ENCODE assay signal across 17 cellular contexts in genomic region chr1:227894831-227895451, GRCh38. TPM values are rescaled to one million over a fixed set of nuclear protein-coding genes. Genes with fewer than 3 reads are reported as not detected.
A peak's percentile ranks its signal among the peaks of the same experiment; 100 is the strongest.
DNase-seq lines count a peak whose midpoint lies in the region; ATAC-seq, FAIRE-seq and TF ChIP-seq lines count a peak whose summit lies in the region.
"Had no signal": no experiment of that assay in that cellular context is flagged by ENCODE, and none has a peak within 500 bp of the region (broad histone marks: within the 10 kb centered on the region; RNA-seq: fewer than 3 reads in every experiment).

No MANE protein-coding gene starts in this region.

- H3K9me3 ChIP-seq in BE2C = no peaks in the 10 kb centered on the region
- no peaks in the 10 kb centered on the region for H3K9me3 ChIP-seq in H9 (ENCODE audit: control insufficient read depth, low read depth, low read length)
- H3K9me3 ChIP-seq in astrocyte (ENCODE audit: insufficient read depth, low read depth, low read length) = no peaks in the 10 kb centered on the region
- H3K9me3 ChIP-seq in mesenchymal stem cell (ENCODE audit: control insufficient read depth, low read length) = no peaks in the 10 kb centered on the region

- H4K91ac ChIP-seq in H9 (ENCODE audit: insufficient read length, low read depth, low read length) (no peak overlapping the region), mesenchymal stem cell (ENCODE audit: low read length) (no peak overlapping the region)

- WGBS in H9 (ENCODE audit: extremely low coverage, insufficient read length, low lambda C conversion rate) = no CpG with 5 or more reads among the region's 12 CpGs
- WGBS in mesenchymal stem cell = 90% methylated on average over 12 of the region's 12 CpGs

- H2BK120ac ChIP-seq in H9 (ENCODE audit: low read depth, low read length, poor library complexity, severe bottlenecking) (no peak overlapping the region), mesenchymal stem cell (ENCODE audit: low read depth, low read length) (no peak overlapping the region)

- TF ChIP-seq CTCF in BE2C (IDR thresholded peaks at IDR 0.05; ENCODE audit: low read depth, low read length) (no peak), H9 (conservative IDR thresholded peaks at IDR 0.05) (no peak), astrocyte (IDR thresholded peaks at IDR 0.05; ENCODE audit: insufficient read depth, low read depth, low read length) (no peak), brain microvascular endothelial cell (IDR thresholded peaks at IDR 0.05; ENCODE audit: low read depth, low read length, missing control alignments) (no peak)

- H3K4ac ChIP-seq in H9 (ENCODE audit: low read depth, low read length) (no peak overlapping the region), mesenchymal stem cell (ENCODE audit: low read depth in 1 of 2, low read length in 2 of 2) (no peak overlapping the region)

- no peak overlapping the region for H3K23ac ChIP-seq in H9 (ENCODE audit: insufficient read length, low read depth, low read length)
- H3K23ac ChIP-seq in mesenchymal stem cell (ENCODE audit: low read length in 2 of 2) = no peak overlapping the region

- H3K79me1 ChIP-seq in H9 (ENCODE audit: insufficient read depth, low read depth, low read length, poor library complexity, severe bottlenecking) (no peaks in the 10 kb centered on the region), mesenchymal stem cell (replicated peaks; ENCODE audit: low read length, poor library complexity, severe bottlenecking) (no peaks in the 10 kb centered on the region)

- H3K4me3 ChIP-seq in BE2C (ENCODE audit: low read depth, low read length) = no peak overlapping the region
- no peak overlapping the region for H3K4me3 ChIP-seq in astrocyte (ENCODE audit: insufficient read depth, low read depth, low read length)
- H3K4me3 ChIP-seq in mesenchymal stem cell (ENCODE audit: insufficient read depth in 1 of 2, low read depth in 1 of 2, low read length in 2 of 2) = no peak overlapping the region
- no peak overlapping the region for H3K4me3 ChIP-seq in brain microvascular endothelial cell (ENCODE audit: low read depth, low read length)
- H3K4me3 ChIP-seq: PC-9 had no signal

- H3K4me1 ChIP-seq in BE2C (no peaks in the 10 kb centered on the region), H9 (ENCODE audit: insufficient read depth, low read length) (no peaks in the 10 kb centered on the region), astrocyte (ENCODE audit: insufficient read depth, low read length) (no peaks in the 10 kb centered on the region), mesenchymal stem cell (ENCODE audit: control insufficient read depth, insufficient read depth, low read depth, low read length) (peaks cover 50% of the 10 kb centered on the region)

- H3K9ac ChIP-seq in H9 (ENCODE audit: extremely low read depth, insufficient read length, low read length) (no peak overlapping the region), astrocyte (ENCODE audit: low read length) (no peak overlapping the region), mesenchymal stem cell (ENCODE audit: low read length) (no peak overlapping the region)

- H3K27ac ChIP-seq in H9 (ENCODE audit: insufficient read length, low read depth, low read length) = no peak overlapping the region
- no peak overlapping the region for H3K27ac ChIP-seq in astrocyte (ENCODE audit: low read depth, low read length)
- H3K27ac ChIP-seq in mesenchymal stem cell (ENCODE audit: low read length, poor library complexity, severe bottlenecking) = no peak overlapping the region
- no peak overlapping the region for H3K27ac ChIP-seq in brain microvascular endothelial cell
- H3K27ac ChIP-seq: C4-2B, PC-9 had no signal

- DNase-seq in BE2C = peak; percentile 3
- peak; percentile 16 for DNase-seq in H9
- DNase-seq in astrocyte (ENCODE audit: low read depth) = no peak
- no peak for DNase-seq in mesenchymal stem cell
- no peak for DNase-seq in brain microvascular endothelial cell
- DNase-seq in NCI-H510A treated with DMSO at 0.1 percent for 48 hours (lab: John Stamatoyannopoulos, UW) = no peak
- DNase-seq in frontal cortex (ENCODE audit: low spot score in 2 of 2) = no peak
- DNase-seq: dermis blood vessel endothelial cell; NCI-H526; retina; stimulated activated naive CD4-positive, alpha-beta T cell treated with Interleukin-2 at 50 U/mL for 16 hours had no signal

- FAIRE-seq in astrocyte (lab: Jason Lieb, UNC) (no peak), frontal cortex (lab: Jason Lieb, UNC) (no peak)
- FAIRE-seq: GM12891 had no signal

- H3K36me3 Mint-ChIP-seq in H9 (ENCODE audit: insufficient read depth in 1 of 3, low read depth in 3 of 3) (no peaks in the 10 kb centered on the region; a peak in 1 of 7 replicates), astrocyte (ENCODE audit: low read depth, unreplicated experiment) (no peaks in the 10 kb centered on the region)

- H3K9me3 Mint-ChIP-seq in H9 (no peaks in the 10 kb centered on the region), astrocyte (ENCODE audit: unreplicated experiment) (peaks cover under 1% of the 10 kb centered on the region)
- H3K9me3 Mint-ChIP-seq: T-helper 1 cell treated with Interleukin-12 subunit alpha and Interleukin-12 subunit beta and Interleukin-4 antibody, amounts not matched to agents 30 μg/mL and 1 μg/mL, for 36 hours had no signal

- H2BK15ac ChIP-seq in H9 (ENCODE audit: low read depth, low read length) (no peak overlapping the region), mesenchymal stem cell (ENCODE audit: low read depth, poor library complexity, severe bottlenecking) (no peak overlapping the region)

- in situ Hi-C loops in brain microvascular endothelial cell (cut with HindIII; ENCODE audit: low pct_ligation_motif_present, low sequenced_read_pairs) = no loop called here

- H3K56ac ChIP-seq in H9 (ENCODE audit: insufficient read length, low read depth, low read length) = no peak overlapping the region

- H4K8ac ChIP-seq in H9 (replicated peaks; ENCODE audit: insufficient read length, low read depth, low read length) = no peak overlapping the region
- H4K8ac ChIP-seq in mesenchymal stem cell (ENCODE audit: low read length) = no peak overlapping the region

- H3T11ph ChIP-seq in H9 (ENCODE audit: low read length) = no peak overlapping the region

- H2BK20ac ChIP-seq in H9 (ENCODE audit: low read depth, low read length, poor library complexity, severe bottlenecking) = no peak overlapping the region

- H4K20me1 ChIP-seq in H9 (ENCODE audit: control insufficient read depth, insufficient read depth, insufficient read length) (no peaks in the 10 kb centered on the region), astrocyte (ENCODE audit: insufficient read depth, low read length) (no peaks in the 10 kb centered on the region)

- H3K79me2 ChIP-seq in H9 (ENCODE audit: insufficient read depth, low read length) = no peaks in the 10 kb centered on the region
- H3K79me2 ChIP-seq in astrocyte (ENCODE audit: insufficient read depth, low read length) = no peaks in the 10 kb centered on the region

- H3K27ac Mint-ChIP-seq in H9 = peak overlapping the region in 2 of 3 experiments; percentile 22 to 49; a peak in 2 of 7 replicates
- peak overlapping the region; percentile 66 for H3K27ac Mint-ChIP-seq in astrocyte (ENCODE audit: unreplicated experiment)
- H3K27ac Mint-ChIP-seq: T-helper 1 cell treated with Interleukin-12 subunit alpha and Interleukin-12 subunit beta and Interleukin-4 antibody, amounts not matched to agents 30 μg/mL and 1 μg/mL, for 36 hours had no signal

- ATAC-seq in HG02588 (IDR thresholded peaks at IDR 0.05; ENCODE audit: unreplicated experiment) = no peak

- H3K4me1 Mint-ChIP-seq in H9 (peaks cover 8 to 20% of the 10 kb centered on the region in 2 experiments), astrocyte (ENCODE audit: low read depth, unreplicated experiment) (peaks cover 2% of the 10 kb centered on the region)

- H2BK5ac ChIP-seq in H9 (ENCODE audit: insufficient read length, low read length) (no peak overlapping the region), mesenchymal stem cell (ENCODE audit: low read depth, low read length, poor library complexity, severe bottlenecking) (no peak overlapping the region)

- H4K5ac ChIP-seq in H9 (ENCODE audit: insufficient read length, low read depth, low read length) = no peak overlapping the region

- H2BK12ac ChIP-seq in H9 (ENCODE audit: insufficient read length, low read depth, low read length) (no peak overlapping the region), mesenchymal stem cell (ENCODE audit: low read length in 2 of 2) (no peak overlapping the region)

- H2AK5ac ChIP-seq in H9 (ENCODE audit: insufficient read length, low read length) = no peak overlapping the region
- peak overlapping the region; percentile 57 for H2AK5ac ChIP-seq in mesenchymal stem cell (ENCODE audit: low read length, severe bottlenecking)

- no peak overlapping the region for H3K4me3 Mint-ChIP-seq in H9
- H3K4me3 Mint-ChIP-seq in astrocyte (ENCODE audit: unreplicated experiment) = no peak overlapping the region
- H3K4me3 Mint-ChIP-seq: T-helper 1 cell treated with Interleukin-12 subunit alpha and Interleukin-12 subunit beta and Interleukin-4 antibody, amounts not matched to agents 30 μg/mL and 1 μg/mL, for 36 hours had no signal

- H3K36me3 ChIP-seq in BE2C (no peaks in the 10 kb centered on the region), astrocyte (ENCODE audit: insufficient read depth, low read length) (no peaks in the 10 kb centered on the region), mesenchymal stem cell (ENCODE audit: control insufficient read depth in 1 of 2, insufficient read depth in 2 of 2, low read depth in 1 of 2, low read length in 2 of 2) (no peaks in the 10 kb centered on the region), brain microvascular endothelial cell (replicated peaks) (no peaks in the 10 kb centered on the region)

- H3K27me3 Mint-ChIP-seq in H9 (ENCODE audit: low read depth) (no peaks in the 10 kb centered on the region), astrocyte (ENCODE audit: low read depth, unreplicated experiment) (peaks cover 7% of the 10 kb centered on the region)

- H3K4me2 ChIP-seq in H9 (ENCODE audit: insufficient read depth, insufficient read length, low read length) (no peak overlapping the region), astrocyte (ENCODE audit: low read length) (no peak overlapping the region), mesenchymal stem cell (ENCODE audit: low read length, poor library complexity, severe bottlenecking) (no peak overlapping the region)
- H3K4me2 ChIP-seq: PC-9 had no signal

- H3K14ac ChIP-seq in H9 (ENCODE audit: insufficient read depth, low read length) = no peak overlapping the region
- no peak overlapping the region for H3K14ac ChIP-seq in mesenchymal stem cell (ENCODE audit: low read length in 2 of 2)

- H3K27me3 ChIP-seq in BE2C (no peaks in the 10 kb centered on the region), H9 (ENCODE audit: insufficient read depth, low read length) (no peaks in the 10 kb centered on the region), astrocyte (ENCODE audit: insufficient read depth, low read length) (no peaks in the 10 kb centered on the region), mesenchymal stem cell (ENCODE audit: control insufficient read depth in 1 of 2, insufficient read depth in 1 of 2, low read length in 2 of 2) (peaks cover 0 to 27% of the 10 kb centered on the region in 2 experiments), brain microvascular endothelial cell (replicated peaks) (no peaks in the 10 kb centered on the region)

- H3K23me2 ChIP-seq in H9 (ENCODE audit: insufficient read length, low read depth, low read length, poor library complexity, severe bottlenecking) = no peaks in the 10 kb centered on the region

- H3K18ac ChIP-seq in H9 (ENCODE audit: insufficient read length, low read depth, low read length) = no peak overlapping the region
- H3K18ac ChIP-seq in mesenchymal stem cell (ENCODE audit: low read depth in 1 of 2, low read length in 2 of 2) = no peak overlapping the region

- no peak overlapping the region for H2AFZ ChIP-seq in H9 (ENCODE audit: low read length)
- H2AFZ ChIP-seq in astrocyte (ENCODE audit: low read depth, low read length) = no peak overlapping the region
- no peak overlapping the region for H2AFZ ChIP-seq in mesenchymal stem cell (ENCODE audit: low read depth, low read length)
- H2AFZ ChIP-seq: PC-9 had no signal

RNA-seq across cellular contexts. Expression of gene WNT9A, which starts 52.8 kb away (rescaled TPM):
- not detected for polyA plus RNA-seq in BE2C (2012; ENCODE audit: insufficient read depth, insufficient read length, low read depth)
- total RNA-seq in H9 (2021) (0.66 and 0.77 TPM in 2 replicates), astrocyte (2.6 and 4.1 TPM in 2 replicates), frontal cortex (1.2 TPM)
- 0.12 TPM for polyA plus RNA-seq in mesenchymal stem cell (2013, experiment 1 of 2)
- polyA plus RNA-seq in mesenchymal stem cell (2013, experiment 2 of 2) = 0.12 TPM
- total RNA-seq: activated CD8-positive, alpha-beta memory T cell treated with anti-CD3 and anti-CD28 coated beads for 36 hours had no signal

Comparison
In these comparisons a context has a peak if more than half of its experiments do, and no peak if none do; other contexts are left out.
1. DNase-seq: peak in BE2C (single experiment) and H9 (single experiment); none in astrocyte (single experiment), mesenchymal stem cell (single experiment), brain microvascular endothelial cell (single experiment), NCI-H510A treated with DMSO at 0.1 percent for 48 hours (single experiment) and frontal cortex (0 of 2).